In the genomic region with DNA sequence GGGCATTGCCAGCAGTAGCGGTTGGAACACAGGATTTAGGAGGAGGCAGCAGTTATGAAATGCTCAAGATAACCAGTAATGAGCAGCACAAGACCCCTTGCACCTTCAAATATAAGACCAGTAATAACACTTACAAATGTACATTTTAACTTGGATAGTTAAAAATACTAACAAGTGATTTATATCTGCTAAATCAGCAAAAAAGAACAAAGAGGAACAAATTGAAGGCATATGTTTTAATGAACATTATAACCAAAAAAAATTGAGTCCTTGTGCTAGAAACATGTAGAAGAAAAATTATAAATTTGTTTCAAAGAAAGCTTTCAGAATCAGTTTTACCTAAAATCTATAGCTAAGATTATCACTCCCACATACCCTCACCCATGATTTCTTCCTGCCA, we compare ENCODE assay signal across 17 cellular contexts. TPM values are rescaled to one million over a fixed set of nuclear protein-coding genes. Genes with fewer than 3 reads are reported as not detected.
DNase-seq lines count a peak whose midpoint lies in the region; ATAC-seq, FAIRE-seq and TF ChIP-seq lines count a peak whose summit lies in the region.
"Had no signal": no experiment of that assay in that cellular context is flagged by ENCODE, and none has a peak within 500 bp of the region (broad histone marks: within the 10 kb centered on the region; RNA-seq: fewer than 3 reads in every experiment).

No MANE protein-coding gene starts in this region.

- H3K27ac ChIP-seq in breast epithelium: peak overlapping the region; percentile 29 to 38
- H3K27ac ChIP-seq in H1 (ENCODE audit: low read depth, low read length): no peak overlapping the region
- no peak overlapping the region for H3K27ac ChIP-seq in mesenchymal stem cell (ENCODE audit: low read length, poor library complexity, severe bottlenecking)
- H3K27ac ChIP-seq: 22Rv1, BLaER1 had no signal

- H3K79me1 ChIP-seq in H1 (ENCODE audit: low read depth, low read length): no peaks in the 10 kb centered on the region
- no peaks in the 10 kb centered on the region for H3K79me1 ChIP-seq in mesenchymal stem cell (replicated peaks; ENCODE audit: low read length, poor library complexity, severe bottlenecking)

- H3K14ac ChIP-seq in H1 (ENCODE audit: insufficient read length) (no peak overlapping the region), mesenchymal stem cell (ENCODE audit: low read length in 2 of 2) (no peak overlapping the region)

- POLR2A ChIA-PET in MCF 10A (lab: Yijun Ruan, JAX) (interaction anchor here (0.7 to 2.2 kb wide), 3 partner anchors 62 to 178 kb away, joined by 3 to 5 read pairs (median 3); a partner anchor contains a TSS), H1 (lab: Charles Lee; ENCODE audit: partially characterized antibody) (interaction anchor here (0.5 to 1.4 kb wide), 4 partner anchors 21 to 71 kb away, joined by 3 read pairs; no protein-coding TSS in a partner anchor)

- H3K4ac ChIP-seq in H1 (replicated peaks; ENCODE audit: insufficient read length, low read depth, low read length) (no peak overlapping the region), mesenchymal stem cell (ENCODE audit: low read depth in 1 of 2, low read length in 2 of 2) (peak overlapping the region in 1 of 2 experiments; percentile 58)

- peaks cover 0 to 1% of the 10 kb centered on the region in 2 experiments for H4K20me1 ChIP-seq in H1 (replicated peaks in 1 of 2; ENCODE audit: control insufficient read depth in 1 of 2, insufficient read depth in 2 of 2, low read length in 2 of 2)
- H4K20me1 ChIP-seq: BLaER1 had no signal

- H3K9me3 ChIP-seq in breast epithelium (no peaks in the 10 kb centered on the region), H1 (ENCODE audit: insufficient read depth in 2 of 2, low read depth in 1 of 2, low read length in 1 of 2) (no peaks in the 10 kb centered on the region), mesenchymal stem cell (ENCODE audit: control insufficient read depth, low read length) (no peaks in the 10 kb centered on the region)
- H3K9me3 ChIP-seq: BLaER1, HAP-1 had no signal

- no peaks in the 10 kb centered on the region for H3K23me2 ChIP-seq in H1 (ENCODE audit: low read depth, low read length)

- 100% methylated on average over 1 of the region's 1 CpG; no CpG with 5 or more reads in 1 of the 2 experiments for WGBS in H1 (ENCODE audit: extremely low coverage in 1 of 2, insufficient coverage in 1 of 2, insufficient read length in 1 of 2, insufficient replicate concordance in 2 of 2, low coverage in 1 of 2, low lambda C conversion rate in 2 of 2, missing lambda C conversion rate in 1 of 2), 2 experiments
- 100% methylated on average over 1 of the region's 1 CpG for WGBS in mesenchymal stem cell

- H3K23ac ChIP-seq in H1 (ENCODE audit: insufficient read length): no peak overlapping the region
- no peak overlapping the region for H3K23ac ChIP-seq in mesenchymal stem cell (ENCODE audit: low read length in 2 of 2)

- H3K27ac Mint-ChIP-seq in MCF 10A (ENCODE audit: low read depth, unreplicated experiment): no peak overlapping the region
- no peak overlapping the region for H3K27ac Mint-ChIP-seq in stimulated activated memory B cell treated with anti-CD40 and anti-IgM and Interleukin-4, amounts not matched to agents 10 μg/mL and 1 μg/mL and 100 μg/mL, for 72 hours
- H3K27ac Mint-ChIP-seq: CD4-positive, CD25-positive, alpha-beta regulatory T cell had no signal

- no peak for ATAC-seq in HG03196 (IDR thresholded peaks at IDR 0.05; ENCODE audit: unreplicated experiment)
- no peak for ATAC-seq in stimulated activated memory B cell treated with anti-CD40 and anti-IgM and Interleukin-4, amounts not matched to agents 10 μg/mL and 1 μg/mL and 100 μg/mL, for 72 hours
- ATAC-seq: GM12878 had no signal

- H3K36me3 ChIP-seq in breast epithelium: no peaks in the 10 kb centered on the region
- H3K36me3 ChIP-seq in H1 (ENCODE audit: control insufficient read depth in 2 of 4, insufficient read depth in 4 of 4, low read length in 3 of 4): peaks cover 7 to 33% (median 18%) of the 10 kb centered on the region in 4 experiments; a peak in 7 of 8 replicates
- peaks cover 25 to 34% of the 10 kb centered on the region in 2 experiments for H3K36me3 ChIP-seq in mesenchymal stem cell (ENCODE audit: control insufficient read depth in 1 of 2, insufficient read depth in 2 of 2, low read depth in 1 of 2, low read length in 2 of 2)

- no peak overlapping the region for H2BK20ac ChIP-seq in H1 (ENCODE audit: low read length)

- H3K56ac ChIP-seq in H1 (replicated peaks; ENCODE audit: insufficient read length, low read depth, low read length): no peak overlapping the region

- H2BK12ac ChIP-seq in H1 (ENCODE audit: low read depth, low read length) (no peak overlapping the region), mesenchymal stem cell (ENCODE audit: low read length in 2 of 2) (peak overlapping the region in 1 of 2 experiments; percentile 15)

- no peak overlapping the region for H2AFZ ChIP-seq in H1 (ENCODE audit: low read length)
- peak overlapping the region; percentile 85 for H2AFZ ChIP-seq in mesenchymal stem cell (ENCODE audit: low read depth, low read length)
- H2AFZ ChIP-seq: GM23338 had no signal

- H2BK15ac ChIP-seq in H1 (ENCODE audit: low read length) (no peak overlapping the region), mesenchymal stem cell (ENCODE audit: low read depth, poor library complexity, severe bottlenecking) (no peak overlapping the region)

- no peak overlapping the region for H4K5ac ChIP-seq in H1 (ENCODE audit: insufficient read length, low read depth, low read length)

- TF ChIP-seq POLR2A in breast epithelium (IDR thresholded peaks at IDR 0.05): no peak
- no peak for TF ChIP-seq POLR2A in H1 (IDR thresholded peaks at IDR 0.05; ENCODE audit: control extremely low read depth in 1 of 2, low read depth in 2 of 2, low read length in 2 of 2)

- peaks cover 49% of the 10 kb centered on the region for H3K36me3 Mint-ChIP-seq in MCF 10A (ENCODE audit: insufficient read depth, unreplicated experiment)
- no peaks in the 10 kb centered on the region for H3K36me3 Mint-ChIP-seq in stimulated activated memory B cell treated with anti-CD40 and anti-IgM and Interleukin-4, amounts not matched to agents 10 μg/mL and 1 μg/mL and 100 μg/mL, for 72 hours
- H3K36me3 Mint-ChIP-seq: CD4-positive, CD25-positive, alpha-beta regulatory T cell had no signal

- FAIRE-seq in H1 (lab: Jason Lieb, UNC): no peak
- FAIRE-seq: GM12878 had no signal

- no peak overlapping the region for H4K8ac ChIP-seq in H1 (ENCODE audit: extremely low read depth, insufficient read depth, low read length)
- H4K8ac ChIP-seq in mesenchymal stem cell (ENCODE audit: low read length): no peak overlapping the region

- H3K4me1 ChIP-seq in breast epithelium: no peaks in the 10 kb centered on the region
- H3K4me1 ChIP-seq in H1 (replicated peaks in 1 of 4; ENCODE audit: control insufficient read depth in 3 of 4, insufficient read depth in 4 of 4, low read length in 3 of 4): peaks cover 0 to 2% (median under 1%) of the 10 kb centered on the region in 4 experiments; a peak in 3 of 7 replicates
- H3K4me1 ChIP-seq in mesenchymal stem cell (ENCODE audit: control insufficient read depth, insufficient read depth, low read depth, low read length): no peaks in the 10 kb centered on the region
- H3K4me1 ChIP-seq: BLaER1, HAP-1 had no signal

- H4K91ac ChIP-seq in H1 (replicated peaks; ENCODE audit: insufficient read length, low read length) (no peak overlapping the region), mesenchymal stem cell (ENCODE audit: low read length) (no peak overlapping the region)

- no peak overlapping the region for H3K4me3 Mint-ChIP-seq in MCF 10A (ENCODE audit: unreplicated experiment)
- H3K4me3 Mint-ChIP-seq in stimulated activated memory B cell treated with anti-CD40 and anti-IgM and Interleukin-4, amounts not matched to agents 10 μg/mL and 1 μg/mL and 100 μg/mL, for 72 hours: no peak overlapping the region
- H3K4me3 Mint-ChIP-seq: CD4-positive, CD25-positive, alpha-beta regulatory T cell; GM23338 had no signal

- no peaks in the 10 kb centered on the region for H3K79me2 ChIP-seq in H1 (ENCODE audit: control insufficient read depth in 1 of 2, insufficient read depth in 2 of 2, low read length in 2 of 2)

- H3K4me2 ChIP-seq in H1 (ENCODE audit: insufficient read depth in 1 of 2, low read depth in 2 of 2, low read length in 2 of 2): no peak overlapping the region
- H3K4me2 ChIP-seq in mesenchymal stem cell (ENCODE audit: low read length, poor library complexity, severe bottlenecking): no peak overlapping the region
- H3K4me2 ChIP-seq: BLaER1, GM23338 had no signal

- CTCF ChIA-PET in MCF 10A (lab: Yijun Ruan, JAX): interaction anchor here (0.5 to 14.6 kb wide), 21 partner anchors 9 to 374 kb away, joined by 3 to 318 read pairs (median 4); a partner anchor contains a TSS
- CTCF ChIA-PET in H1 (lab: Charles Lee; ENCODE audit: partially characterized antibody): interaction anchor here (0.5 to 7.2 kb wide), 17 partner anchors 8 to 312 kb away, joined by 3 to 125 read pairs (median 4); a partner anchor contains a TSS

- H3K4me1 Mint-ChIP-seq in MCF 10A (ENCODE audit: insufficient read depth, unreplicated experiment): no peaks in the 10 kb centered on the region
- no peaks in the 10 kb centered on the region for H3K4me1 Mint-ChIP-seq in stimulated activated memory B cell treated with anti-CD40 and anti-IgM and Interleukin-4, amounts not matched to agents 10 μg/mL and 1 μg/mL and 100 μg/mL, for 72 hours
- H3K4me1 Mint-ChIP-seq: CD4-positive, CD25-positive, alpha-beta regulatory T cell had no signal

- no peaks in the 10 kb centered on the region for H3K9me3 Mint-ChIP-seq in MCF 10A (ENCODE audit: unreplicated experiment)
- H3K9me3 Mint-ChIP-seq in stimulated activated memory B cell treated with anti-CD40 and anti-IgM and Interleukin-4, amounts not matched to agents 10 μg/mL and 1 μg/mL and 100 μg/mL, for 72 hours: no peaks in the 10 kb centered on the region
- H3K9me3 Mint-ChIP-seq: CD4-positive, CD25-positive, alpha-beta regulatory T cell; GM23338 had no signal

- H3K27me3 ChIP-seq in breast epithelium (no peaks in the 10 kb centered on the region), H1 (replicated peaks in 1 of 4; ENCODE audit: control insufficient read depth in 3 of 4, extremely low read depth in 1 of 4, insufficient read depth in 3 of 4, low read length in 3 of 4) (no peaks in the 10 kb centered on the region), mesenchymal stem cell (ENCODE audit: control insufficient read depth in 1 of 2, insufficient read depth in 1 of 2, low read length in 2 of 2) (no peaks in the 10 kb centered on the region)
- H3K27me3 ChIP-seq: BLaER1 had no signal

- no peak overlapping the region for H2BK120ac ChIP-seq in H1 (replicated peaks; ENCODE audit: low read depth, low read length)
- no peak overlapping the region for H2BK120ac ChIP-seq in mesenchymal stem cell (ENCODE audit: low read depth, low read length)

- H3K4me3 ChIP-seq in breast epithelium (no peak overlapping the region), H1 (ENCODE audit: extremely low read depth in 1 of 4, insufficient read depth in 2 of 4, low read depth in 3 of 4, low read length in 4 of 4) (no peak overlapping the region), mesenchymal stem cell (ENCODE audit: insufficient read depth in 1 of 2, low read depth in 1 of 2, low read length in 2 of 2) (no peak overlapping the region)
- H3K4me3 ChIP-seq: BLaER1, GM12878, GM23338, HAP-1 had no signal

- no TSS peak for BruUV-seq in MCF 10A (replicated peaks; lab: Mats Ljungman, UMichigan)

- H3K18ac ChIP-seq in H1 (ENCODE audit: extremely low read depth, low read length) (no peak overlapping the region), mesenchymal stem cell (ENCODE audit: low read depth in 1 of 2, low read length in 2 of 2) (no peak overlapping the region)

- intact Hi-C loops in breast epithelium (cut with DNase I; ENCODE audit: low total_unique reads): loop anchor here (5.0 kb wide), 1 partner anchor 191 kb away; no protein-coding TSS in a partner anchor
- intact Hi-C loops in MCF 10A (cut with micrococcal nuclease): no loop called here

- H3K9ac ChIP-seq in H1 (replicated peaks in 1 of 4; ENCODE audit: extremely low read depth in 1 of 4, low read depth in 3 of 4, low read length in 3 of 4) (no peak overlapping the region), mesenchymal stem cell (ENCODE audit: low read length) (no peak overlapping the region)
- H3K9ac ChIP-seq: BLaER1 had no signal

- no peaks in the 10 kb centered on the region for H3K27me3 Mint-ChIP-seq in MCF 10A (ENCODE audit: insufficient read depth, unreplicated experiment)
- no peaks in the 10 kb centered on the region for H3K27me3 Mint-ChIP-seq in stimulated activated memory B cell treated with anti-CD40 and anti-IgM and Interleukin-4, amounts not matched to agents 10 μg/mL and 1 μg/mL and 100 μg/mL, for 72 hours

- H2BK5ac ChIP-seq in H1 (ENCODE audit: low read depth, low read length) (no peak overlapping the region), mesenchymal stem cell (ENCODE audit: low read depth, low read length, poor library complexity, severe bottlenecking) (no peak overlapping the region)

- TF ChIP-seq CTCF in breast epithelium (IDR thresholded peaks at IDR 0.05): no peak
- TF ChIP-seq CTCF in MCF 10A (IDR thresholded peaks at IDR 0.05; ENCODE audit: unreplicated experiment): no peak
- TF ChIP-seq CTCF in H1 (IDR thresholded peaks at IDR 0.05; ENCODE audit: control extremely low read depth in 1 of 3, insufficient read depth in 1 of 3, low read depth in 1 of 3, low read length in 3 of 3): no peak

- no peak overlapping the region for H2AK5ac ChIP-seq in H1 (ENCODE audit: low read depth, low read length)
- no peak overlapping the region for H2AK5ac ChIP-seq in mesenchymal stem cell (ENCODE audit: low read length, severe bottlenecking)

- TF ChIP-seq RAD21 in H1 (IDR thresholded peaks at IDR 0.05 in 1 of 2, conservative IDR thresholded peaks at IDR 0.05 in 1 of 2; ENCODE audit: low read depth in 2 of 2, low read length in 2 of 2): no peak

- no peak for DNase-seq in breast epithelium (ENCODE audit: low spot score in 2 of 2)
- no peak for DNase-seq in MCF 10A (ENCODE audit: unreplicated experiment)
- no peak for DNase-seq in H1 (ENCODE audit: low read depth in 1 of 2, low spot score in 2 of 2)
- DNase-seq in mesenchymal stem cell: no peak
- DNase-seq in COLO668 (lab: John Stamatoyannopoulos, UW; ENCODE audit: unreplicated experiment): no peak
- no peak for DNase-seq in GF-D8 (lab: John Stamatoyannopoulos, UW)
- DNase-seq: AML-193; Calu3; CD4-positive, CD25-positive, alpha-beta regulatory T cell; DMS 273 treated with DMSO at 0.1 percent for 48 hours had no signal

- no peak for TF ChIP-seq EP300 in H1 (IDR thresholded peaks at IDR 0.05; ENCODE audit: borderline replicate concordance in 1 of 2, low read depth in 2 of 2, low read length in 2 of 2)

RNA-seq across cellular contexts. Expression of a gene that starts 52.0 kb away (rescaled TPM):
- total RNA-seq in breast epithelium (10 to 100 TPM; 38.7 to 83.0 (median 45.2) TPM), MCF 10A (2022) (46.8 and 89.1 TPM in 2 replicates)
- total RNA-seq in H1 (2021; fragmentation: NEBNext Ultra II Directional; extraction: Animal tissue kit (Norgen Biotek cat#: 25700)): 205 and 225 TPM in 2 replicates
- polyA plus RNA-seq in H1 (2011; rRNA removed): 65.8 and 99.6 TPM in 2 replicates
- polyA plus RNA-seq in H1 (2011; cell fraction: cytosol; rRNA removed): 163 TPM
- polyA plus RNA-seq in H1 (2011; cell fraction: nucleus; rRNA removed): 76.6 TPM
- polyA plus RNA-seq in H1 (2012, experiment 1 of 2): 232 to 268 TPM (median 259 TPM) in 4 replicates
- polyA plus RNA-seq in H1 (2012, experiment 2 of 2): 30.7 TPM
- 157 TPM for polyA plus RNA-seq in H1 (2013, experiment 1 of 2)
- 165 TPM for polyA plus RNA-seq in H1 (2013, experiment 2 of 2)
- 138 and 143 TPM in 2 replicates for polyA minus RNA-seq in H1 (2011; rRNA and poly(A)+ RNA removed)
- 64.1 TPM for polyA minus RNA-seq in H1 (2011; cell fraction: cytosol; rRNA and poly(A)+ RNA removed)
- 150 TPM for polyA minus RNA-seq in H1 (2011; cell fraction: nucleus; rRNA and poly(A)+ RNA removed)
- 60.3 TPM for polyA plus RNA-seq in mesenchymal stem cell (2013, experiment 1 of 2)
- 67.7 TPM for polyA plus RNA-seq in mesenchymal stem cell (2013, experiment 2 of 2)

RNA-seq across cellular contexts. Expression of a gene that starts 57.7 kb away (rescaled TPM):
- total RNA-seq in breast epithelium (10 to 100 TPM; 44.9 to 58.7 (median 54.7) TPM), MCF 10A (2022) (57.4 and 73.2 TPM in 2 replicates)
- 58.1 and 59.5 TPM in 2 replicates for total RNA-seq in H1 (2021; fragmentation: NEBNext Ultra II Directional; extraction: Animal tissue kit (Norgen Biotek cat#: 25700))
- polyA plus RNA-seq in H1 (2011; rRNA removed): 32.1 and 34.1 TPM in 2 replicates
- 55.0 TPM for polyA plus RNA-seq in H1 (2011; cell fraction: cytosol; rRNA removed)
- polyA plus RNA-seq in H1 (2011; cell fraction: nucleus; rRNA removed): 10.7 TPM
- 39.7 to 74.8 TPM (median 59.5 TPM) in 4 replicates for polyA plus RNA-seq in H1 (2012, experiment 1 of 2)
- 14.3 TPM for polyA plus RNA-seq in H1 (2012, experiment 2 of 2)
- polyA plus RNA-seq in H1 (2013, experiment 1 of 2): 36.4 TPM
- 34.4 TPM for polyA plus RNA-seq in H1 (2013, experiment 2 of 2)
- polyA minus RNA-seq in H1 (2011; rRNA and poly(A)+ RNA removed): 37.8 and 45.2 TPM in 2 replicates
- 24.7 TPM for polyA minus RNA-seq in H1 (2011; cell fraction: cytosol; rRNA and poly(A)+ RNA removed)
- polyA minus RNA-seq in H1 (2011; cell fraction: nucleus; rRNA and poly(A)+ RNA removed): 53.3 TPM
- 34.7 TPM for polyA plus RNA-seq in mesenchymal stem cell (2013, experiment 1 of 2)
- polyA plus RNA-seq in mesenchymal stem cell (2013, experiment 2 of 2): 37.0 TPM

Comparison
In these comparisons a context has a peak if more than half of its experiments do, and no peak if none do; other contexts are left out.
1. H3K27ac ChIP-seq: peak in breast epithelium (2 of 2); none in H1 (single experiment) and mesenchymal stem cell (single experiment).